ENCODE assay signal across 1 cellular context in the genomic region with DNA sequence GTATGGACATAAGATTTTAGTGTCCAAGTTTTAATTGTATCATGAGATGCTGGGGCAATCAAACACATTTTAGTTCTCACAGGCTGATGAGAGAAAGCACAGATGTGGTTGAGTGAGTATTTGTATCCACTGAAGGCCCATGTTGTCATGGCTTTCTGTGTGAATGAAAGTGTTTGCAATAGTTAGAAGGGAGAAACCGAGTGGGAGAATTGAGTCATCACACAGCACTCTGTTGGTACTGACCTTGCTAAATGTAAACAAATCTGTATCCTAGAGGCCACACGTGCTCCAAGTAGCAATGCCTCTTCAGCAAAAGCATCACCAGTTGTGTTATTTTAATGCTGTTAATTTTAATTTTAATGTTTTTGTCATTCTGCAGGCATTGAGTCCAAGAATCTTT.
TF ChIP-seq lines count a peak whose summit lies in the region.

No MANE protein-coding gene starts in this region.

TF ChIP-seq in GM23338, 12 proteins besides CTCF, POLR2A, EP300 and RAD21 (continued from another document):
- TF ChIP-seq, protein P1, sequence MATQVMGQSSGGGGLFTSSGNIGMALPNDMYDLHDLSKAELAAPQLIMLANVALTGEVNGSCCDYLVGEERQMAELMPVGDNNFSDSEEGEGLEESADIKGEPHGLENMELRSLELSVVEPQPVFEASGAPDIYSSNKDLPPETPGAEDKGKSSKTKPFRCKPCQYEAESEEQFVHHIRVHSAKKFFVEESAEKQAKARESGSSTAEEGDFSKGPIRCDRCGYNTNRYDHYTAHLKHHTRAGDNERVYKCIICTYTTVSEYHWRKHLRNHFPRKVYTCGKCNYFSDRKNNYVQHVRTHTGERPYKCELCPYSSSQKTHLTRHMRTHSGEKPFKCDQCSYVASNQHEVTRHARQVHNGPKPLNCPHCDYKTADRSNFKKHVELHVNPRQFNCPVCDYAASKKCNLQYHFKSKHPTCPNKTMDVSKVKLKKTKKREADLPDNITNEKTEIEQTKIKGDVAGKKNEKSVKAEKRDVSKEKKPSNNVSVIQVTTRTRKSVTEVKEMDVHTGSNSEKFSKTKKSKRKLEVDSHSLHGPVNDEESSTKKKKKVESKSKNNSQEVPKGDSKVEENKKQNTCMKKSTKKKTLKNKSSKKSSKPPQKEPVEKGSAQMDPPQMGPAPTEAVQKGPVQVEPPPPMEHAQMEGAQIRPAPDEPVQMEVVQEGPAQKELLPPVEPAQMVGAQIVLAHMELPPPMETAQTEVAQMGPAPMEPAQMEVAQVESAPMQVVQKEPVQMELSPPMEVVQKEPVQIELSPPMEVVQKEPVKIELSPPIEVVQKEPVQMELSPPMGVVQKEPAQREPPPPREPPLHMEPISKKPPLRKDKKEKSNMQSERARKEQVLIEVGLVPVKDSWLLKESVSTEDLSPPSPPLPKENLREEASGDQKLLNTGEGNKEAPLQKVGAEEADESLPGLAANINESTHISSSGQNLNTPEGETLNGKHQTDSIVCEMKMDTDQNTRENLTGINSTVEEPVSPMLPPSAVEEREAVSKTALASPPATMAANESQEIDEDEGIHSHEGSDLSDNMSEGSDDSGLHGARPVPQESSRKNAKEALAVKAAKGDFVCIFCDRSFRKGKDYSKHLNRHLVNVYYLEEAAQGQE (IDR thresholded peaks at IDR 0.05; ENCODE audit: unreplicated experiment): no peak
- no peak for TF ChIP-seq JUNB (IDR thresholded peaks at IDR 0.05; ENCODE audit: unreplicated experiment)
- TF ChIP-seq ZNF331 (CRISPR knock-in tag; IDR thresholded peaks at IDR 0.05; ENCODE audit: low read depth): no peak
